Comparison of ENCODE assay signal across 22 cellular contexts in the genomic region with DNA sequence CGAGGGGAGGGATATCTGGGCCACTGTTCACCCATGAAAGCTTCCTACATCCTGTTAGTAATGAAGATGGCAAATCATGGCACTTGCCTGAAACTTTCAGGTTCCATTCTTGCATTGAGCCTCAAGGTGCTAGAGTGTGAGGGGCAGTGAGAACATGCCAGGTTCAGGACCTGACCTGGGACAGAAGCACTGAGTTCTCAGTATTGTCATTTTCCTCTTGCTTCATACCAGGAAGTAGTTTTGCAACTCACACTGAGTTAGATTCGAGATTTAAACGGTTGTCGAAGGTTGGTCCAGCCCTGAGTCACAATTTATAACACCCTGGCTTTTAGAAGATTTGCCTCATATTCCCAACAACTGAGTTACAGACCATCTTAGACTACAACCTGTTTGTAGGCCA. TPM values are rescaled to one million over a fixed set of nuclear protein-coding genes. Genes with fewer than 3 reads are reported as not detected.
A peak's percentile ranks its signal among the peaks of the same experiment; 100 is the strongest.
DNase-seq lines count a peak whose midpoint lies in the region; ATAC-seq and TF ChIP-seq lines count a peak whose summit lies in the region.
"Had no signal": no experiment of that assay in that cellular context is flagged by ENCODE, and none has a peak within 500 bp of the region (broad histone marks: within the 10 kb centered on the region; RNA-seq: fewer than 3 reads in every experiment).

No MANE protein-coding gene starts in this region.

- in situ Hi-C loops in mammary epithelial cell (cut with MboI; ENCODE audit: low sequenced_read_pairs in 2 of 2), result loop anchor here in 1 of 2 donors (25.0 kb wide), 1 partner anchor 600 kb away; no protein-coding TSS in a partner anchor

- intact Hi-C loops in MCF 10A (cut with micrococcal nuclease) (no loop called here), mammary epithelial cell (cut with micrococcal nuclease) (no loop called here)

- H3K36me3 Mint-ChIP-seq in MCF 10A (ENCODE audit: insufficient read depth, unreplicated experiment) (no peaks in the 10 kb centered on the region), endodermal cell (ENCODE audit: low read depth) (no peaks in the 10 kb centered on the region)
- H3K36me3 Mint-ChIP-seq: neural progenitor cell had no signal

- no peak overlapping the region for H3K27ac Mint-ChIP-seq in MCF 10A (ENCODE audit: low read depth, unreplicated experiment)
- H3K27ac Mint-ChIP-seq in endodermal cell, result no peak overlapping the region
- H3K27ac Mint-ChIP-seq: CD4-positive, CD25-positive, alpha-beta regulatory T cell; neural progenitor cell had no signal

- H3K9me3 ChIP-seq in mammary epithelial cell (replicated peaks; ENCODE audit: insufficient read depth, low read length), result no peaks in the 10 kb centered on the region
- H3K9me3 ChIP-seq in endodermal cell (ENCODE audit: control insufficient read depth, low read length), result no peaks in the 10 kb centered on the region
- no peaks in the 10 kb centered on the region for H3K9me3 ChIP-seq in muscle layer of duodenum (ENCODE audit: control insufficient read depth in 1 of 2, low read length in 2 of 2)
- H3K9me3 ChIP-seq: lower lobe of right lung, MG63 had no signal

- POLR2A ChIA-PET in MCF 10A (lab: Yijun Ruan, JAX), result no interaction called here

- H3K4me1 Mint-ChIP-seq in MCF 10A (ENCODE audit: insufficient read depth, unreplicated experiment) (no peaks in the 10 kb centered on the region), endodermal cell (peaks cover 40% of the 10 kb centered on the region)

- DNase-seq in MCF 10A (ENCODE audit: unreplicated experiment) (peak; percentile 31), mammary epithelial cell (no peak), endodermal cell (no peak)
- DNase-seq: activated effector memory CD4-positive, alpha-beta T cell treated with Interleukin-2 at 50 U/mL for 16 hours; CD4-positive, CD25-positive, alpha-beta regulatory T cell; DND-41; lower lobe of right lung; MG63; NCI-H2081 treated with DMSO at 0.1 percent for 48 hours; NCI-H526 treated with DMSO at 0.1 percent for 48 hours; stimulated activated CD4-positive, alpha-beta T cell treated with anti-CD3 and anti-CD28 coated beads, Interleukin-2, amount 100 ng/mL, for 48 hours; SW 1271 had no signal

- peaks cover 10% of the 10 kb centered on the region for H3K27me3 ChIP-seq in mammary epithelial cell (ENCODE audit: insufficient read depth, low read length)
- H3K27me3 ChIP-seq in endodermal cell (ENCODE audit: control insufficient read depth, insufficient read depth, low read length, poor library complexity, severe bottlenecking), result peaks cover 76% of the 10 kb centered on the region
- peaks cover 12% of the 10 kb centered on the region for H3K27me3 ChIP-seq in muscle layer of duodenum (ENCODE audit: low read depth, low read length)

- H3K9me3 Mint-ChIP-seq in MCF 10A (ENCODE audit: unreplicated experiment), result no peaks in the 10 kb centered on the region
- no peaks in the 10 kb centered on the region for H3K9me3 Mint-ChIP-seq in endodermal cell
- H3K9me3 Mint-ChIP-seq: neural progenitor cell had no signal

- 78% methylated on average over 4 of the region's 4 CpGs for WGBS in mammary epithelial cell (ENCODE audit: low coverage, missing lambda C conversion rate)
- 59 to 69% methylated on average over 3 to 4 of the region's 4 CpGs for WGBS in endodermal cell (ENCODE audit: insufficient coverage in 1 of 2, insufficient read length in 1 of 2), 2 experiments

- dilution Hi-C loops in mammary epithelial cell (cut with HindIII; ENCODE audit: low sequenced_read_pairs), result no loop called here

- H3K36me3 ChIP-seq in mammary epithelial cell (ENCODE audit: insufficient read depth, low read length), result no peaks in the 10 kb centered on the region
- no peaks in the 10 kb centered on the region for H3K36me3 ChIP-seq in endodermal cell (ENCODE audit: control insufficient read depth, insufficient read depth, low read length)
- no peaks in the 10 kb centered on the region for H3K36me3 ChIP-seq in muscle layer of duodenum (ENCODE audit: control insufficient read depth in 1 of 2, insufficient read depth in 2 of 2, low read length in 2 of 2)
- H3K36me3 ChIP-seq: lower lobe of right lung, MG63, neural progenitor cell, WERI-Rb-1 had no signal

- H3K79me2 ChIP-seq in mammary epithelial cell (ENCODE audit: insufficient read depth, low read length), result no peaks in the 10 kb centered on the region

- H3K27ac ChIP-seq in mammary epithelial cell (ENCODE audit: insufficient read depth, low read depth, low read length), result no peak overlapping the region
- H3K27ac ChIP-seq in endodermal cell (ENCODE audit: low read depth, low read length), result no peak overlapping the region
- peak overlapping the region; percentile 93 for H3K27ac ChIP-seq in muscle layer of duodenum (ENCODE audit: low read length)
- H3K27ac ChIP-seq: lower lobe of right lung, neural progenitor cell had no signal

- no peak overlapping the region for H2AFZ ChIP-seq in mammary epithelial cell (ENCODE audit: low read depth, low read length)
- H2AFZ ChIP-seq: neural progenitor cell had no signal

- CTCF ChIA-PET in MCF 10A (lab: Yijun Ruan, JAX) (interaction anchor here (0.6 kb wide), 1 partner anchor 21 kb away, joined by 3 read pairs; no protein-coding TSS in a partner anchor), mammary epithelial cell (lab: Charles Lee; ENCODE audit: low non-redundant PET) (no interaction called here)

- BruUV-seq in MCF 10A (replicated peaks; lab: Mats Ljungman, UMichigan) (no TSS peak), mammary epithelial cell (replicated peaks; lab: Mats Ljungman, UMichigan) (no TSS peak)

- H3K4me3 Mint-ChIP-seq in MCF 10A (ENCODE audit: unreplicated experiment) (no peak overlapping the region), endodermal cell (peak overlapping the region; percentile 61)
- H3K4me3 Mint-ChIP-seq: CD4-positive, CD25-positive, alpha-beta regulatory T cell had no signal

- H3K27me3 Mint-ChIP-seq in MCF 10A (ENCODE audit: insufficient read depth, unreplicated experiment) (no peaks in the 10 kb centered on the region), endodermal cell (ENCODE audit: insufficient read depth) (peaks cover 87% of the 10 kb centered on the region)

- H3K4me2 ChIP-seq in mammary epithelial cell (ENCODE audit: insufficient read depth, low read depth, low read length), result no peak overlapping the region

- H3K4me1 ChIP-seq in mammary epithelial cell (ENCODE audit: insufficient read depth, low read length) (no peaks in the 10 kb centered on the region), endodermal cell (ENCODE audit: control insufficient read depth, insufficient read depth, low read length) (peaks cover 4% of the 10 kb centered on the region), muscle layer of duodenum (ENCODE audit: control insufficient read depth in 1 of 2, insufficient read depth in 2 of 2, low read length in 2 of 2) (peaks cover 0 to 10% of the 10 kb centered on the region in 2 donors)

- TF ChIP-seq CTCF in MCF 10A (IDR thresholded peaks at IDR 0.05; ENCODE audit: unreplicated experiment) (no peak), mammary epithelial cell (conservative IDR thresholded peaks at IDR 0.05 in 1 of 2, IDR thresholded peaks at IDR 0.05 in 1 of 2; ENCODE audit: extremely low read depth in 1 of 2, insufficient read depth in 1 of 2, low read depth in 1 of 2, low read length in 2 of 2) (no peak), endodermal cell (conservative IDR thresholded peaks at IDR 0.05) (no peak)

- H3K9ac ChIP-seq in mammary epithelial cell (ENCODE audit: insufficient read depth, low read length) (no peak overlapping the region), endodermal cell (ENCODE audit: extremely low read depth, low read length, poor library complexity, severe bottlenecking) (no peak overlapping the region)
- H3K9ac ChIP-seq: neural progenitor cell had no signal

- H3K4me3 ChIP-seq in mammary epithelial cell (replicated peaks in 1 of 3; ENCODE audit: insufficient read depth in 1 of 3, low read depth in 2 of 3, low read length in 3 of 3) (no peak overlapping the region), endodermal cell (ENCODE audit: low read length) (no peak overlapping the region), muscle layer of duodenum (ENCODE audit: low read depth in 1 of 2, low read length in 2 of 2) (peak overlapping the region in 1 of 2 donors; percentile 63)
- H3K4me3 ChIP-seq: lower lobe of right lung, MG63, neural progenitor cell had no signal

- ATAC-seq in GM18517 (IDR thresholded peaks at IDR 0.05; ENCODE audit: unreplicated experiment) (no peak), GM19328 (IDR thresholded peaks at IDR 0.05; ENCODE audit: unreplicated experiment) (no peak), GM19324 (IDR thresholded peaks at IDR 0.05; ENCODE audit: low FRiP score, unreplicated experiment) (no peak), HG03097 (IDR thresholded peaks at IDR 0.05; ENCODE audit: low FRiP score, unreplicated experiment) (no peak)
- ATAC-seq: lower lobe of right lung, Panc1, sciatic nerve had no signal

- H4K20me1 ChIP-seq in mammary epithelial cell (ENCODE audit: insufficient read depth, low read length), result no peaks in the 10 kb centered on the region

RNA-seq across cellular contexts. Expression of a gene that starts 11.8 kb away (rescaled TPM):
- total RNA-seq in MCF 10A (2022) (6.9 and 10.3 TPM in 2 replicates), mammary epithelial cell (1 to 10 TPM; 6.7 to 8.4 TPM), endodermal cell (1 to 10 TPM; 7.1 to 9.7 TPM)
- 8.4 TPM for polyA plus RNA-seq in mammary epithelial cell
- 1.3 TPM for polyA minus RNA-seq in mammary epithelial cell
- polyA plus RNA-seq in endodermal cell (2013, experiment 1 of 2), result 143 TPM
- polyA plus RNA-seq in endodermal cell (2013, experiment 2 of 2), result 119 TPM
- total RNA-seq: activated CD8-positive, alpha-beta memory T cell treated with anti-CD3 and anti-CD28 coated beads for 36 hours; CD4-positive, CD25-positive, alpha-beta regulatory T cell had no signal
- polyA plus RNA-seq: CD4-positive, CD25-positive, alpha-beta regulatory T cell had no signal
